In genomic region chr6:44253307-44254101, GRCh38 we compare ENCODE assay signal across 8 cellular contexts. TPM values are rescaled to one million over a fixed set of nuclear protein-coding genes. Genes with fewer than 3 reads are reported as not detected.
DNase-seq lines count a peak whose midpoint lies in the region; ATAC-seq and TF ChIP-seq lines count a peak whose summit lies in the region.

No MANE protein-coding gene starts in this region.

- H3K27ac ChIP-seq in liver (ENCODE audit: low read depth in 1 of 2, low read length in 2 of 2) (no peak overlapping the region), coronary artery (no peak overlapping the region)

- TF ChIP-seq CTCF in AG04449 (IDR thresholded peaks at IDR 0.05; ENCODE audit: insufficient read depth, low read length, missing control alignments) (peak; percentile 49), GM10248 (IDR thresholded peaks at IDR 0.05; ENCODE audit: control extremely low read depth, extremely low read depth, low read depth, missing control alignments) (peak; percentile 66), liver (IDR thresholded peaks at IDR 0.05; ENCODE audit: low read depth, low read length, missing input control) (peak; percentile 29), type B pancreatic cell (conservative IDR thresholded peaks at IDR 0.05) (peak; percentile 72), coronary artery (IDR thresholded peaks at IDR 0.05) (no peak)

- no peak for ATAC-seq in GM18873 (IDR thresholded peaks at IDR 0.05; ENCODE audit: low FRiP score, unreplicated experiment)

- WGBS in liver = 69% methylated on average over 10 of the region's 10 CpGs

- TF ChIP-seq RAD21 in liver (IDR thresholded peaks at IDR 0.05) = peak; percentile 26 to 69

- POLR2A ChIA-PET in AG04449 (lab: Yijun Ruan, JAX) = interaction anchor here (0.7 kb wide), 1 partner anchor 8 kb away, joined by 3 read pairs; no protein-coding TSS in a partner anchor
- POLR2A ChIA-PET in GM10248 (lab: Yijun Ruan, JAX) = interaction anchor here (0.9 to 1.2 kb wide), 2 partner anchors 68 to 81 kb away, joined by 3 to 6 read pairs; no protein-coding TSS in a partner anchor

- H3K9me3 Mint-ChIP-seq in type B pancreatic cell = no peaks in the 10 kb centered on the region

- CTCF ChIA-PET in AG04449 (lab: Yijun Ruan, JAX) = interaction anchor here (0.6 to 7.4 kb wide), 9 partner anchors 9 to 108 kb away, joined by 3 to 73 read pairs (median 6); no protein-coding TSS in a partner anchor
- CTCF ChIA-PET in GM10248 (lab: Yijun Ruan, JAX) = interaction anchor here (1.0 to 3.8 kb wide), 9 partner anchors 9 to 155 kb away, joined by 3 to 16 read pairs (median 5); no protein-coding TSS in a partner anchor

- H3K27me3 Mint-ChIP-seq in type B pancreatic cell = no peaks in the 10 kb centered on the region

- H3K36me3 Mint-ChIP-seq in type B pancreatic cell = peaks cover 41% of the 10 kb centered on the region

- peaks cover 4 to 45% (median 26%) of the 10 kb centered on the region in 4 donors for H3K4me1 ChIP-seq in liver (ENCODE audit: control insufficient read depth in 4 of 4, insufficient read depth in 4 of 4, low read length in 3 of 4)

- no peaks in the 10 kb centered on the region for H3K27me3 ChIP-seq in liver (ENCODE audit: control insufficient read depth in 4 of 4, insufficient read depth in 4 of 4, low read length in 3 of 4)

- H3K27ac Mint-ChIP-seq in type B pancreatic cell = peak overlapping the region; percentile 81

- H3K4me1 Mint-ChIP-seq in type B pancreatic cell (ENCODE audit: unreplicated experiment) = peaks cover 56% of the 10 kb centered on the region

- no peak overlapping the region for H3K9ac ChIP-seq in liver (ENCODE audit: low read depth in 1 of 2, low read length in 2 of 2)

- peak overlapping the region; percentile 44 for H3K4me3 Mint-ChIP-seq in type B pancreatic cell

- H3K9me3 ChIP-seq in liver (ENCODE audit: control insufficient read depth in 4 of 4, low read length in 3 of 4) = no peaks in the 10 kb centered on the region

- DNase-seq in AG04449 (ENCODE audit: low read depth, low spot score) = no peak
- no peak for DNase-seq in GM10248 (ENCODE audit: extremely low spot score)
- peak; percentile 84 for DNase-seq in OCI-M1 (lab: John Stamatoyannopoulos, UW)
- DNase-seq in activated naive CD4-positive, alpha-beta T cell treated with anti-CD3 and anti-CD28 coated beads, Interleukin-2, amount 50 U/mL, for 16 hours = peak; percentile 64
- no peak for DNase-seq in type B pancreatic cell (ENCODE audit: extremely low spot score, unreplicated experiment)
- no peak for DNase-seq in coronary artery (ENCODE audit: low spot score)

- H3K4me3 ChIP-seq in AG04449 (ENCODE audit: low read depth, low read length) (no peak overlapping the region), liver (ENCODE audit: low read depth in 1 of 3, low read length in 3 of 3) (no peak overlapping the region), coronary artery (no peak overlapping the region)

- peaks cover 10 to 64% (median 52%) of the 10 kb centered on the region in 4 donors for H3K36me3 ChIP-seq in liver (ENCODE audit: control insufficient read depth in 4 of 4, insufficient read depth in 3 of 4, low read depth in 1 of 4, low read length in 3 of 4)

TF ChIP-seq in liver, 16 proteins besides CTCF, POLR2A, EP300 and RAD21:
- peak in 1 of 2 donors; percentile 41 for TF ChIP-seq RXRA (IDR thresholded peaks at IDR 0.05)
- TF ChIP-seq HNF4G (IDR thresholded peaks at IDR 0.05) = no peak

RNA-seq across cellular contexts. Expression of gene SLC35B2, which starts 3.8 kb away (rescaled TPM):
- total RNA-seq in liver = 10 to 100 TPM; 19.8 to 22.4 TPM
- 10 to 100 TPM; 18.9 to 27.0 TPM for polyA plus RNA-seq in liver
- total RNA-seq in type B pancreatic cell (ENCODE audit: low replicate concordance) = 39.6 and 46.1 TPM in 2 replicates

RNA-seq across cellular contexts. Expression of gene HSP90AB1, which starts 6.6 kb away (rescaled TPM):
- total RNA-seq in liver (100 to 1,000 TPM; 170 to 281 TPM), type B pancreatic cell (ENCODE audit: low replicate concordance) (880 and 1,082 TPM in 2 replicates)
- 100 to 1,000 TPM; 129 to 235 TPM for polyA plus RNA-seq in liver

RNA-seq across cellular contexts. Expression of gene NFKBIE, which starts 11.8 kb away (rescaled TPM):
- total RNA-seq in liver (1 to 10 TPM; 4.9 TPM), type B pancreatic cell (ENCODE audit: low replicate concordance) (9.2 and 10.7 TPM in 2 replicates)
- 1 to 10 TPM; 3.7 to 4.6 TPM for polyA plus RNA-seq in liver

RNA-seq across cellular contexts. Expression of gene TMEM151B, which starts 16.7 kb away (rescaled TPM):
- total RNA-seq in liver (not detected), type B pancreatic cell (ENCODE audit: low replicate concordance) (0.52 and 3.2 TPM in 2 replicates)
- not detected for polyA plus RNA-seq in liver

RNA-seq across cellular contexts. Expression of gene SLC29A1, which starts 30.1 kb away (rescaled TPM):
- total RNA-seq in liver = 10 to 100 TPM; 15.8 to 67.2 TPM
- 10 to 100 TPM; 15.1 to 17.5 TPM for polyA plus RNA-seq in liver
- total RNA-seq in type B pancreatic cell (ENCODE audit: low replicate concordance) = 33.6 and 50.9 TPM in 2 replicates

Comparison
In these comparisons a context has a peak if more than half of its experiments do, and no peak if none do; other contexts are left out.
1. DNase-seq: peak in OCI-M1 (single experiment) and activated naive CD4-positive, alpha-beta T cell treated with anti-CD3 and anti-CD28 coated beads, Interleukin-2, amount 50 U/mL, for 16 hours (single experiment); none in AG04449 (single experiment), GM10248 (single experiment), type B pancreatic cell (single experiment) and coronary artery (single experiment).